In the genomic region with DNA sequence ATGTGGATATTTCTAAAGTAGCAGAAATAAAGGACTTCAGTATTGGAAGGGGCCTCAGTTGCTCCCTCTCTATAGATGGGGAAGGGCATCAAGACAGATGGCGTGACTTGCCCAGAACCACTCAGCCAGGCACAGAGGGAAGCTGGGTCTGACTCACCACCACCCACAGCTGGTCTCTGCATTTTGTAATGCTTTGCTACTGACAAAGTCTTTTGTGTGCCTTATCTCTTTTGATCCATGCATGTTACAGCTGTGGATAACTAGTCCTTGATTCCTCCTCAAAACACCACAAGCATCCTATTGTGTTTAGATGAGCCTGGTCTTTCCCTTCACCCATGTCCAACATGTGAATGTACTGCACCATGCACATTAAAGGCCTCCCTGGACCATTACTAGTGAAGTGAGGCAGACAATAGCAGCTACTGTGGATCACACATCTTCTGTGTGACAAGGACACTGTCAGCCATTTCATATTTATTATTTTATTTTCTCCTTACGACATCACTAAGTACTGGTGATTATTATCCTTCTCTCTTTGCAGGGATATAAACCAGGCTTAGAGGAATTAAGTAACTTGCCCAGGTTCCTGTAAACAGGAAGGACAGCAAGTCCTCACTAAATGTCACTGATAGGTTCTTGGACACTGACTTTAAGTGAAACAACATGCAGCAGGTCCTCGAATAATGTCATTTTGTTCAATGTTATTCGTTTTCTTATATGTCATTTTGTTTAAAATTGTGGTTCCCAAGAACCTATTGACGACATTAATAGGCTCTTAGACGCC, we compare ENCODE assay signal across 9 cellular contexts.
DNase-seq lines count a peak whose midpoint lies in the region; ATAC-seq and TF ChIP-seq lines count a peak whose summit lies in the region.
"Had no signal": no experiment of that assay in that cellular context is flagged by ENCODE, and none has a peak within 500 bp of the region (broad histone marks: within the 10 kb centered on the region; RNA-seq: fewer than 3 reads in every experiment).

No MANE protein-coding gene starts in this region.

- CTCF ChIA-PET in HEK293 (lab: Yijun Ruan, JAX) = interaction anchor here (0.6 kb wide), 2 partner anchors 62 to 63 kb away, joined by 3 read pairs; no protein-coding TSS in a partner anchor

- H3K4me1 ChIP-seq in HEK293 (ENCODE audit: control insufficient read depth, insufficient read depth, low read length) = peaks cover 2% of the 10 kb centered on the region; the same call in 1 of the 2 replicates
- H3K4me1 ChIP-seq: body of pancreas had no signal

- DNase-seq in activated effector memory CD4-positive, alpha-beta T cell treated with anti-CD3 and anti-CD28 coated beads, Interleukin-2, amount 50 U/mL, for 16 hours = peak; percentile 70
- DNase-seq in activated effector memory CD4-positive, alpha-beta T cell treated with Interleukin-2 at 50 U/mL for 16 hours = no peak
- DNase-seq in NCI-H69 (lab: John Stamatoyannopoulos, UW) = peak; percentile 0
- DNase-seq in cardiac fibroblast (ENCODE audit: low read depth in 2 of 2) = peak; percentile 81 to 96
- peak; percentile 33 for DNase-seq in skeletal muscle cell (ENCODE audit: low read depth)
- no peak for DNase-seq in NCI-H146 treated with DMSO at 0.1 percent for 48 hours (lab: John Stamatoyannopoulos, UW; ENCODE audit: unreplicated experiment)

- no peak for ATAC-seq in HG02763 (IDR thresholded peaks at IDR 0.05; ENCODE audit: unreplicated experiment)
- ATAC-seq: body of pancreas had no signal

- POLR2A ChIA-PET in HEK293 (lab: Yijun Ruan, JAX) = no interaction called here

- H3K36me3 ChIP-seq in HEK293 (ENCODE audit: control insufficient read depth in 2 of 2, insufficient read depth in 1 of 2, low read length in 2 of 2) = no peaks in the 10 kb centered on the region

- H3K9me3 ChIP-seq in HEK293 (ENCODE audit: control insufficient read depth, insufficient read depth, low read depth, low read length) = no peaks in the 10 kb centered on the region
- H3K9me3 ChIP-seq: body of pancreas had no signal

- TF ChIP-seq CTCF in HEK293 (tag by site-specific recombination; IDR thresholded peaks at IDR 0.05) (no peak), cardiac fibroblast (IDR thresholded peaks at IDR 0.05; ENCODE audit: low read depth, low read length) (no peak)

- H3K27ac ChIP-seq in HEK293 (ENCODE audit: extremely low read depth, low read depth, low read length) = no peak overlapping the region
- H3K27ac ChIP-seq: body of pancreas had no signal

- H3K4me3 ChIP-seq in HEK293 (ENCODE audit: low read depth, low read length) (no peak overlapping the region), cardiac fibroblast (replicated peaks in 1 of 2; ENCODE audit: low read depth in 2 of 2, low read length in 2 of 2) (no peak overlapping the region), skeletal muscle cell (ENCODE audit: low read depth, low read length) (no peak overlapping the region)
- H3K4me3 ChIP-seq: body of pancreas had no signal

TF ChIP-seq in HEK293, 187 proteins besides CTCF, POLR2A, EP300 and RAD21:
- 0 out of 2 replicates have a peak, but pooled peaks have one; percentile 38 for TF ChIP-seq ZIC2 (tag by site-specific recombination; IDR thresholded peaks at IDR 0.05)
- TF ChIP-seq PRDM10 (tag by site-specific recombination; IDR thresholded peaks at IDR 0.05) = peak; percentile 22; the same call in 1 of the 2 replicates
- 0 out of 2 replicates have a peak, but pooled peaks have one; percentile 39 for TF ChIP-seq ZNF600 (tag by site-specific recombination; IDR thresholded peaks at IDR 0.05)
- TF ChIP-seq, protein P1, sequence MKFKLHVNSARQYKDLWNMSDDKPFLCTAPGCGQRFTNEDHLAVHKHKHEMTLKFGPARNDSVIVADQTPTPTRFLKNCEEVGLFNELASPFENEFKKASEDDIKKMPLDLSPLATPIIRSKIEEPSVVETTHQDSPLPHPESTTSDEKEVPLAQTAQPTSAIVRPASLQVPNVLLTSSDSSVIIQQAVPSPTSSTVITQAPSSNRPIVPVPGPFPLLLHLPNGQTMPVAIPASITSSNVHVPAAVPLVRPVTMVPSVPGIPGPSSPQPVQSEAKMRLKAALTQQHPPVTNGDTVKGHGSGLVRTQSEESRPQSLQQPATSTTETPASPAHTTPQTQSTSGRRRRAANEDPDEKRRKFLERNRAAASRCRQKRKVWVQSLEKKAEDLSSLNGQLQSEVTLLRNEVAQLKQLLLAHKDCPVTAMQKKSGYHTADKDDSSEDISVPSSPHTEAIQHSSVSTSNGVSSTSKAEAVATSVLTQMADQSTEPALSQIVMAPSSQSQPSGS (tag by site-specific recombination; IDR thresholded peaks at IDR 0.05; ENCODE audit: low read depth) = no peak
- peak; percentile 78 for TF ChIP-seq OSR2 (tag by site-specific recombination; IDR thresholded peaks at IDR 0.05)
- TF ChIP-seq ZFHX2 (tag by site-specific recombination; conservative IDR thresholded peaks at IDR 0.05) = peak; percentile 58

Comparison
In these comparisons a context has a peak if more than half of its experiments do, and no peak if none do; other contexts are left out.
1. DNase-seq: peak in activated effector memory CD4-positive, alpha-beta T cell treated with anti-CD3 and anti-CD28 coated beads, Interleukin-2, amount 50 U/mL, for 16 hours (single experiment), NCI-H69 (single experiment), cardiac fibroblast (2 of 2) and skeletal muscle cell (single experiment); none in activated effector memory CD4-positive, alpha-beta T cell treated with Interleukin-2 at 50 U/mL for 16 hours (single experiment) and NCI-H146 treated with DMSO at 0.1 percent for 48 hours (single experiment).